11 cellular contexts compared by ENCODE assay signal in genomic region chr1:202291961-202292712, GRCh38. TPM values are rescaled to one million over a fixed set of nuclear protein-coding genes. Genes with fewer than 3 reads are reported as not detected.
DNase-seq lines count a peak whose midpoint lies in the region; ATAC-seq, FAIRE-seq and TF ChIP-seq lines count a peak whose summit lies in the region.
"Had no signal": no experiment of that assay in that cellular context is flagged by ENCODE, and none has a peak within 500 bp of the region (broad histone marks: within the 10 kb centered on the region; RNA-seq: fewer than 3 reads in every experiment).

No MANE protein-coding gene starts in this region.

- H3K9me2 ChIP-seq in Karpas-422 (replicated peaks; ENCODE audit: insufficient read depth, low read length) = no peaks in the 10 kb centered on the region

- no peaks in the 10 kb centered on the region for H4K20me1 ChIP-seq in Karpas-422 (ENCODE audit: insufficient read depth, low read depth, low read length)

- H3K9me3 ChIP-seq in ascending aorta = no peaks in the 10 kb centered on the region
- H3K9me3 ChIP-seq in Karpas-422 (ENCODE audit: low read length) = no peaks in the 10 kb centered on the region

- DNase-seq in AG09319 (ENCODE audit: extremely low read depth, low read depth) (peak; percentile 38), HTR-8/SVneo (ENCODE audit: insufficient read length, low spot score) (peak; percentile 41), ascending aorta (ENCODE audit: low spot score in 2 of 2) (peak in 1 of 2 donors; percentile 87), iPS-NIHi11 (ENCODE audit: low spot score) (peak; percentile 60), GM10266 (ENCODE audit: extremely low spot score) (no peak), Karpas-422 (no peak)
- no peak for DNase-seq in activated CD4-positive, alpha-beta T cell treated with anti-CD3 and anti-CD28 coated beads for 48 hours
- DNase-seq: activated T-cell treated with anti-CD3 and anti-CD28 coated beads, Interleukin-2, amount 50 U/mL, for 24 hours; NCI-H1092 treated with DMSO at 0.1 percent for 48 hours had no signal

- no peak overlapping the region for H2AFZ ChIP-seq in Karpas-422 (ENCODE audit: low read length)

- peak overlapping the region; percentile 63 to 71 for H3K27ac ChIP-seq in ascending aorta
- no peak overlapping the region for H3K27ac ChIP-seq in Karpas-422 (ENCODE audit: low read length)

- H3K27me3 ChIP-seq in ascending aorta = no peaks in the 10 kb centered on the region
- H3K27me3 ChIP-seq in Karpas-422 (ENCODE audit: low read length) = no peaks in the 10 kb centered on the region

- TF ChIP-seq CTCF in AG09319 (IDR thresholded peaks at IDR 0.05; ENCODE audit: low read depth, low read length) (no peak), ascending aorta (IDR thresholded peaks at IDR 0.05) (no peak), GM10266 (IDR thresholded peaks at IDR 0.05; ENCODE audit: control insufficient read depth, insufficient read depth, low read depth, missing control alignments) (no peak)

- H3K79me2 ChIP-seq in Karpas-422 (ENCODE audit: low read length) = no peaks in the 10 kb centered on the region

- H3K36me3 ChIP-seq in ascending aorta (peaks cover 5 to 15% of the 10 kb centered on the region in 2 donors), Karpas-422 (ENCODE audit: insufficient read depth, low read length) (no peaks in the 10 kb centered on the region)

- peaks cover 0 to 13% of the 10 kb centered on the region in 2 donors for H3K4me1 ChIP-seq in ascending aorta
- no peaks in the 10 kb centered on the region for H3K4me1 ChIP-seq in Karpas-422 (ENCODE audit: low read length)

- no peak overlapping the region for H3K9ac ChIP-seq in Karpas-422 (ENCODE audit: low read length)

- no peak for ATAC-seq in GM19351 (IDR thresholded peaks at IDR 0.05; ENCODE audit: unreplicated experiment)

- H3K4me3 ChIP-seq in ascending aorta (no peak overlapping the region), Karpas-422 (ENCODE audit: low read length) (no peak overlapping the region)

- intact Hi-C loops in ascending aorta (cut with DNase I) = no loop called here

- H3K4me2 ChIP-seq in Karpas-422 (ENCODE audit: low read depth, low read length, poor library complexity, severe bottlenecking) = no peak overlapping the region

- FAIRE-seq in HTR-8/SVneo (lab: Jason Lieb, UNC) = no peak
- FAIRE-seq: endometrium had no signal

RNA-seq across cellular contexts. Expression of gene UBE2T, which starts 49.6 kb away (rescaled TPM):
- not detected for total RNA-seq in ascending aorta
- total RNA-seq in Karpas-422 (2014; rRNA removed; shearing (Covaris generic); ENCODE audit: low replicate concordance) = 55.2 and 79.9 TPM in 2 replicates

RNA-seq across cellular contexts. Expression of gene PPP1R12B, which starts 56.4 kb away (rescaled TPM):
- total RNA-seq in ascending aorta = 404 TPM
- total RNA-seq in Karpas-422 (2014; rRNA removed; shearing (Covaris generic); ENCODE audit: low replicate concordance) = 8.4 and 9.0 TPM in 2 replicates

Comparison
In these comparisons a context has a peak if more than half of its experiments do, and no peak if none do; other contexts are left out.
1. DNase-seq: peak in AG09319 (single experiment), HTR-8/SVneo (single experiment) and iPS-NIHi11 (single experiment); none in GM10266 (single experiment), Karpas-422 (single experiment) and activated CD4-positive, alpha-beta T cell treated with anti-CD3 and anti-CD28 coated beads for 48 hours (single experiment).
2. RNA of gene UBE2T, which starts 49.6 kb away (total RNA-seq): 55.2 to 79.9 TPM in Karpas-422; not detected in ascending aorta (single experiment); every median in the first group is over 10 times any median in the second.
3. RNA of gene PPP1R12B, which starts 56.4 kb away (total RNA-seq): 404 TPM in ascending aorta (single experiment); 8.4 to 9.0 TPM in Karpas-422; every median in the first group is over 10 times any median in the second.